In genomic region chr1:181090653-181091126, GRCh38 we compare ENCODE assay signal across 8 cellular contexts.
DNase-seq lines count a peak whose midpoint lies in the region; ATAC-seq and TF ChIP-seq lines count a peak whose summit lies in the region.

No MANE protein-coding gene starts in this region.

- peak overlapping the region; percentile 99 for H3K27ac Mint-ChIP-seq in T-helper 2 cell treated with Interferon-gamma antibody and Interleukin-4, amounts not matched to agents 5 μg/mL and 100 μg/mL, for 36 hours
- H3K27ac Mint-ChIP-seq in effector memory CD8-positive, alpha-beta T cell = peak overlapping the region; percentile 99 to 100

- peaks cover 2% of the 10 kb centered on the region for H3K27me3 Mint-ChIP-seq in T-helper 2 cell treated with Interferon-gamma antibody and Interleukin-4, amounts not matched to agents 5 μg/mL and 100 μg/mL, for 36 hours (ENCODE audit: low read depth)
- no peaks in the 10 kb centered on the region for H3K27me3 Mint-ChIP-seq in effector memory CD8-positive, alpha-beta T cell

- H3K9me3 Mint-ChIP-seq in T-helper 2 cell treated with Interferon-gamma antibody and Interleukin-4, amounts not matched to agents 5 μg/mL and 100 μg/mL, for 36 hours = no peaks in the 10 kb centered on the region
- no peaks in the 10 kb centered on the region for H3K9me3 Mint-ChIP-seq in effector memory CD8-positive, alpha-beta T cell

- ATAC-seq in effector memory CD8-positive, alpha-beta T cell (replicated peaks) = no peak

- H3K4me1 ChIP-seq in neutrophil (ENCODE audit: control insufficient read depth in 1 of 2, insufficient read depth in 1 of 2, low read depth in 1 of 2, low read length in 1 of 2) = peaks cover 33 to 35% of the 10 kb centered on the region in 2 experiments

- H3K36me3 ChIP-seq in neutrophil = no peaks in the 10 kb centered on the region

- peak overlapping the region; percentile 100 for H3K4me3 Mint-ChIP-seq in T-helper 2 cell treated with Interferon-gamma antibody and Interleukin-4, amounts not matched to agents 5 μg/mL and 100 μg/mL, for 36 hours
- H3K4me3 Mint-ChIP-seq in effector memory CD8-positive, alpha-beta T cell = peak overlapping the region; percentile 92 to 97

- no peaks in the 10 kb centered on the region for H3K27me3 ChIP-seq in neutrophil

- no peak for TF ChIP-seq CTCF in neutrophil (IDR thresholded peaks at IDR 0.05)

- DNase-seq in NCI-H1417 (lab: John Stamatoyannopoulos, UW) (peak in 2 of 3 experiments; percentile 23 to 58), NCI-H1417 treated with DMSO at 0.1 percent for 48 hours (lab: John Stamatoyannopoulos, UW) (no peak), middle frontal gyrus (ENCODE audit: extremely low spot score, low spot score) (no peak), NCI-H1092 (lab: John Stamatoyannopoulos, UW) (no peak), iPS-NIHi11 (ENCODE audit: low spot score) (no peak)
- peak; percentile 59 for DNase-seq in T-helper 2 cell treated with Interferon-gamma antibody and Interleukin-4, amounts not matched to agents 5 μg/mL and 100 μg/mL, for 36 hours (ENCODE audit: low spot score)
- peak; percentile 9 to 28 (median 12) for DNase-seq in effector memory CD8-positive, alpha-beta T cell

- H3K4me1 Mint-ChIP-seq in T-helper 2 cell treated with Interferon-gamma antibody and Interleukin-4, amounts not matched to agents 5 μg/mL and 100 μg/mL, for 36 hours (ENCODE audit: low read depth) = peaks cover 44% of the 10 kb centered on the region
- H3K4me1 Mint-ChIP-seq in effector memory CD8-positive, alpha-beta T cell (ENCODE audit: low read depth in 2 of 2) = peaks cover 36 to 47% of the 10 kb centered on the region in 2 donors

- H3K9me3 ChIP-seq in neutrophil = no peaks in the 10 kb centered on the region

- peaks cover 49% of the 10 kb centered on the region for H3K36me3 Mint-ChIP-seq in T-helper 2 cell treated with Interferon-gamma antibody and Interleukin-4, amounts not matched to agents 5 μg/mL and 100 μg/mL, for 36 hours (ENCODE audit: low read depth)
- peaks cover 49% of the 10 kb centered on the region for H3K36me3 Mint-ChIP-seq in effector memory CD8-positive, alpha-beta T cell (ENCODE audit: insufficient read depth)

- H3K4me3 ChIP-seq in neutrophil (ENCODE audit: low read depth in 1 of 2, low read length in 1 of 2) = peak overlapping the region; percentile 69 to 97

- H3K27ac ChIP-seq in neutrophil = peak overlapping the region; percentile 93

Comparison
In these comparisons a context has a peak if more than half of its experiments do, and no peak if none do; other contexts are left out.
1. DNase-seq: peak in NCI-H1417 (2 of 3), T-helper 2 cell treated with Interferon-gamma antibody and Interleukin-4, amounts not matched to agents 5 μg/mL and 100 μg/mL, for 36 hours (single experiment) and effector memory CD8-positive, alpha-beta T cell (3 of 3); none in NCI-H1417 treated with DMSO at 0.1 percent for 48 hours (single experiment), middle frontal gyrus (single experiment), NCI-H1092 (single experiment) and iPS-NIHi11 (single experiment).